Comparison of ENCODE assay signal across 18 cellular contexts in genomic region chr3:24196526-24196925, GRCh38.
A peak's percentile ranks its signal among the peaks of the same experiment; 100 is the strongest.
DNase-seq lines count a peak whose midpoint lies in the region; ATAC-seq, FAIRE-seq and TF ChIP-seq lines count a peak whose summit lies in the region.
"Had no signal": no experiment of that assay in that cellular context is flagged by ENCODE, and none has a peak within 500 bp of the region (broad histone marks: within the 10 kb centered on the region; RNA-seq: fewer than 3 reads in every experiment).

No MANE protein-coding gene starts in this region.

- TF ChIP-seq CTCF in astrocyte (IDR thresholded peaks at IDR 0.05; ENCODE audit: insufficient read depth, low read depth, low read length) (no peak), tibial artery (IDR thresholded peaks at IDR 0.05) (no peak)
- TF ChIP-seq CTCF in CD4-positive, alpha-beta T cell (IDR thresholded peaks at IDR 0.05) = no peak

- no peaks in the 10 kb centered on the region for H3K4me1 Mint-ChIP-seq in astrocyte (ENCODE audit: low read depth, unreplicated experiment)
- H3K4me1 Mint-ChIP-seq in naive thymus-derived CD4-positive, alpha-beta T cell = no peaks in the 10 kb centered on the region
- H3K4me1 Mint-ChIP-seq in CD4-positive, alpha-beta T cell (ENCODE audit: low read depth) = no peaks in the 10 kb centered on the region
- H3K4me1 Mint-ChIP-seq: T-cell had no signal

- POLR2A ChIA-PET in naive thymus-derived CD4-positive, alpha-beta T cell (lab: Charles Lee) = no interaction called here
- POLR2A ChIA-PET in CD4-positive, alpha-beta T cell (lab: Charles Lee) = no interaction called here

- H3K79me2 ChIP-seq in astrocyte (ENCODE audit: insufficient read depth, low read length) = no peaks in the 10 kb centered on the region

- H3K4me3 ChIP-seq in astrocyte (ENCODE audit: insufficient read depth, low read depth, low read length) = no peak overlapping the region
- no peak overlapping the region for H3K4me3 ChIP-seq in naive thymus-derived CD4-positive, alpha-beta T cell (ENCODE audit: low read length)
- no peak overlapping the region for H3K4me3 ChIP-seq in tibial artery
- H3K4me3 ChIP-seq: coronary artery, right lobe of liver had no signal

- no peak overlapping the region for H3K4me3 Mint-ChIP-seq in astrocyte (ENCODE audit: unreplicated experiment)
- H3K4me3 Mint-ChIP-seq in naive thymus-derived CD4-positive, alpha-beta T cell = no peak overlapping the region
- H3K4me3 Mint-ChIP-seq in CD4-positive, alpha-beta T cell = no peak overlapping the region
- H3K4me3 Mint-ChIP-seq: stimulated activated naive CD8-positive, alpha-beta T cell treated with anti-CD3 and anti-CD28 coated beads, Interleukin-15, Interleukin-2, amounts not matched to agents 100 ng/mL and 50 ng/mL, for 24 hours; T-cell; type B pancreatic cell had no signal

- no peak overlapping the region for H3K27ac ChIP-seq in astrocyte (ENCODE audit: low read depth, low read length)
- no peak overlapping the region for H3K27ac ChIP-seq in naive thymus-derived CD4-positive, alpha-beta T cell (ENCODE audit: low read depth, low read length)
- H3K27ac ChIP-seq in tibial artery = no peak overlapping the region
- H3K27ac ChIP-seq in CD4-positive, alpha-beta T cell (ENCODE audit: low read depth, low read length) = no peak overlapping the region
- H3K27ac ChIP-seq: coronary artery, right lobe of liver had no signal

- no peak overlapping the region for H3K4me2 ChIP-seq in astrocyte (ENCODE audit: low read length)

- no peaks in the 10 kb centered on the region for H3K4me1 ChIP-seq in astrocyte (ENCODE audit: insufficient read depth, low read length)
- no peaks in the 10 kb centered on the region for H3K4me1 ChIP-seq in naive thymus-derived CD4-positive, alpha-beta T cell (ENCODE audit: control insufficient read depth in 2 of 2, insufficient read depth in 2 of 2, low read length in 2 of 2)
- peaks cover 0 to 38% (median 11%) of the 10 kb centered on the region in 4 donors for H3K4me1 ChIP-seq in tibial artery
- H3K4me1 ChIP-seq: Caco-2, right lobe of liver had no signal

- peaks cover 3% of the 10 kb centered on the region for H3K36me3 Mint-ChIP-seq in astrocyte (ENCODE audit: low read depth, unreplicated experiment)
- H3K36me3 Mint-ChIP-seq in naive thymus-derived CD4-positive, alpha-beta T cell = no peaks in the 10 kb centered on the region
- H3K36me3 Mint-ChIP-seq in CD4-positive, alpha-beta T cell (ENCODE audit: low read depth) = no peaks in the 10 kb centered on the region
- H3K36me3 Mint-ChIP-seq: T-cell, type B pancreatic cell had no signal

- intact Hi-C loops in naive thymus-derived CD4-positive, alpha-beta T cell (cut with micrococcal nuclease) = no loop called here
- intact Hi-C loops in tibial artery (cut with DNase I; ENCODE audit: low total_unique reads) = no loop called here
- intact Hi-C loops in CD4-positive, alpha-beta T cell (cut with DNase I, micrococcal nuclease) = no loop called here

- peak; percentile 79 for FAIRE-seq in astrocyte (lab: Jason Lieb, UNC)

- no peak overlapping the region for H2AFZ ChIP-seq in astrocyte (ENCODE audit: low read depth, low read length)

- H3K27me3 Mint-ChIP-seq in astrocyte (ENCODE audit: low read depth, unreplicated experiment) = no peaks in the 10 kb centered on the region
- H3K27me3 Mint-ChIP-seq in naive thymus-derived CD4-positive, alpha-beta T cell = peaks cover 5 to 22% (median 7%) of the 10 kb centered on the region in 5 donors
- peaks cover 19% of the 10 kb centered on the region for H3K27me3 Mint-ChIP-seq in CD4-positive, alpha-beta T cell
- H3K27me3 Mint-ChIP-seq: stimulated activated naive CD8-positive, alpha-beta T cell treated with anti-CD3 and anti-CD28 coated beads, Interleukin-15, Interleukin-2, amounts not matched to agents 100 ng/mL and 50 ng/mL, for 24 hours had no signal

- CTCF ChIA-PET in naive thymus-derived CD4-positive, alpha-beta T cell (lab: Charles Lee) = no interaction called here
- CTCF ChIA-PET in CD4-positive, alpha-beta T cell (lab: Charles Lee) = no interaction called here

- H3K9me3 ChIP-seq in astrocyte (ENCODE audit: insufficient read depth, low read depth, low read length) (no peaks in the 10 kb centered on the region), tibial artery (no peaks in the 10 kb centered on the region)
- H3K9me3 ChIP-seq in naive thymus-derived CD4-positive, alpha-beta T cell (ENCODE audit: control insufficient read depth in 2 of 3, low read length in 3 of 3) = no peaks in the 10 kb centered on the region
- H3K9me3 ChIP-seq in CD4-positive, alpha-beta T cell (ENCODE audit: control insufficient read depth, low read length) = no peaks in the 10 kb centered on the region
- H3K9me3 ChIP-seq: Caco-2, right lobe of liver had no signal

- H3K27ac Mint-ChIP-seq in astrocyte (ENCODE audit: unreplicated experiment) = no peak overlapping the region
- H3K27ac Mint-ChIP-seq in naive thymus-derived CD4-positive, alpha-beta T cell = no peak overlapping the region
- H3K27ac Mint-ChIP-seq in CD4-positive, alpha-beta T cell = no peak overlapping the region
- H3K27ac Mint-ChIP-seq: stimulated activated naive CD8-positive, alpha-beta T cell treated with anti-CD3 and anti-CD28 coated beads, Interleukin-15, Interleukin-2, amounts not matched to agents 100 ng/mL and 50 ng/mL, for 24 hours; T-cell; type B pancreatic cell had no signal

- H4K20me1 ChIP-seq in astrocyte (ENCODE audit: insufficient read depth, low read length) = no peaks in the 10 kb centered on the region

- no peak for ATAC-seq in naive thymus-derived CD4-positive, alpha-beta T cell
- ATAC-seq in HG03025 (IDR thresholded peaks at IDR 0.05; ENCODE audit: low FRiP score, unreplicated experiment) = no peak
- no peak for ATAC-seq in CD4-positive, alpha-beta T cell (ENCODE audit: poor library complexity)
- ATAC-seq: right lobe of liver, T-cell had no signal

- H3K9me3 Mint-ChIP-seq in astrocyte (ENCODE audit: unreplicated experiment) = no peaks in the 10 kb centered on the region
- H3K9me3 Mint-ChIP-seq in naive thymus-derived CD4-positive, alpha-beta T cell = peaks cover 0 to 2% (median 0%) of the 10 kb centered on the region in 11 donors
- H3K9me3 Mint-ChIP-seq in CD4-positive, alpha-beta T cell = no peaks in the 10 kb centered on the region
- H3K9me3 Mint-ChIP-seq: stimulated activated naive CD8-positive, alpha-beta T cell treated with anti-CD3 and anti-CD28 coated beads, Interleukin-15, Interleukin-2, amounts not matched to agents 100 ng/mL and 50 ng/mL, for 24 hours; T-cell; type B pancreatic cell had no signal

- DNase-seq in AG08395 (ENCODE audit: low spot score) (peak; percentile 74), HCEC 1CT (peak; percentile 62), astrocyte (ENCODE audit: low read depth) (peak; percentile 80), iris pigment epithelial cell (ENCODE audit: low read depth) (peak; percentile 61), tibial artery (no peak)
- no peak for DNase-seq in naive thymus-derived CD4-positive, alpha-beta T cell
- DNase-seq in CD4-positive, alpha-beta T cell = no peak
- DNase-seq: amygdala, Caco-2, GF-D8, glutamatergic neuron, NCI-H2029, right lobe of liver, T-cell had no signal

- H3K36me3 ChIP-seq in astrocyte (ENCODE audit: insufficient read depth, low read length) (no peaks in the 10 kb centered on the region), tibial artery (no peaks in the 10 kb centered on the region)
- no peaks in the 10 kb centered on the region for H3K36me3 ChIP-seq in naive thymus-derived CD4-positive, alpha-beta T cell (ENCODE audit: control insufficient read depth in 2 of 3, insufficient read depth in 3 of 3, low read length in 3 of 3)
- H3K36me3 ChIP-seq: right lobe of liver had no signal

- H3K9ac ChIP-seq in astrocyte (ENCODE audit: low read length) = no peak overlapping the region

- H3K27me3 ChIP-seq in astrocyte (ENCODE audit: insufficient read depth, low read length) (no peaks in the 10 kb centered on the region), tibial artery (no peaks in the 10 kb centered on the region)
- H3K27me3 ChIP-seq in naive thymus-derived CD4-positive, alpha-beta T cell (ENCODE audit: control insufficient read depth in 2 of 2, insufficient read depth in 2 of 2, low read length in 2 of 2) = no peaks in the 10 kb centered on the region
- peaks cover 6% of the 10 kb centered on the region for H3K27me3 ChIP-seq in CD4-positive, alpha-beta T cell (ENCODE audit: control insufficient read depth, insufficient read depth, low read length)
- H3K27me3 ChIP-seq: right lobe of liver had no signal

Comparison
In these comparisons a context has a peak if more than half of its experiments do, and no peak if none do; other contexts are left out.
1. DNase-seq: peak in AG08395 (single experiment), HCEC 1CT (single experiment), astrocyte (single experiment) and iris pigment epithelial cell (single experiment); none in naive thymus-derived CD4-positive, alpha-beta T cell (0 of 9), tibial artery (0 of 2) and CD4-positive, alpha-beta T cell (0 of 10).